ENCODE assay signal across 9 cellular contexts in genomic region chr17:17685775-17686291, GRCh38. TPM values are rescaled to one million over a fixed set of nuclear protein-coding genes. Genes with fewer than 3 reads are reported as not detected.
DNase-seq lines count a peak whose midpoint lies in the region; ATAC-seq and TF ChIP-seq lines count a peak whose summit lies in the region.
"Had no signal": no experiment of that assay in that cellular context is flagged by ENCODE, and none has a peak within 500 bp of the region (broad histone marks: within the 10 kb centered on the region; RNA-seq: fewer than 3 reads in every experiment).

No MANE protein-coding gene starts in this region.

- CTCF ChIA-PET in PC-9 (lab: Charles Lee): no interaction called here

- H3K79me2 ChIP-seq in PC-9 (ENCODE audit: low read depth): peaks cover 89% of the 10 kb centered on the region

- peaks cover 53% of the 10 kb centered on the region for H3F3A ChIP-seq in PC-9 (ENCODE audit: insufficient read depth, low read depth)

- WGBS in ovary, 3 donors: 11 to 13% (median 12%) methylated on average over 14 of the region's 14 CpGs

- no peak for TF ChIP-seq EP300 in ovary (IDR thresholded peaks at IDR 0.05)

- H3K27me3 ChIP-seq in PC-9 (ENCODE audit: insufficient read depth, low read depth): no peaks in the 10 kb centered on the region
- H3K27me3 ChIP-seq in ovary: no peaks in the 10 kb centered on the region
- H3K27me3 ChIP-seq: right lobe of liver had no signal

- H3K9me3 ChIP-seq in PC-9 (ENCODE audit: insufficient read depth, low read depth) (no peaks in the 10 kb centered on the region), ovary (no peaks in the 10 kb centered on the region)
- H3K9me3 ChIP-seq: right lobe of liver had no signal

- BruUV-seq in PC-9 (replicated peaks; lab: Mats Ljungman, UMichigan): no TSS peak

- POLR2A ChIA-PET in PC-9 (lab: Charles Lee; ENCODE audit: unreplicated experiment): interaction anchor here (0.5 kb wide), 1 partner anchor 635 kb away, joined by 4 read pairs; no protein-coding TSS in a partner anchor

- H3K9me2 ChIP-seq in PC-9 (ENCODE audit: insufficient read depth): no peaks in the 10 kb centered on the region

- 0 out of 2 replicates have a peak, but pooled peaks cover 6% of the 10 kb centered on the region for H4K20me1 ChIP-seq in PC-9 (ENCODE audit: insufficient read depth)

- H3K4me3 ChIP-seq in PC-9 (peak overlapping the region; percentile 31; the same call in 1 of the 2 replicates), ovary (no peak overlapping the region)
- H3K4me3 ChIP-seq: right lobe of liver had no signal

- TF ChIP-seq CTCF in PC-9 (conservative IDR thresholded peaks at IDR 0.05): no peak
- TF ChIP-seq CTCF in ovary (IDR thresholded peaks at IDR 0.05): no peak

- no peak overlapping the region for H2AFZ ChIP-seq in PC-9

- ATAC-seq in GM21390 (IDR thresholded peaks at IDR 0.05; ENCODE audit: unreplicated experiment): no peak
- ATAC-seq in HG03097 (IDR thresholded peaks at IDR 0.05; ENCODE audit: low FRiP score, unreplicated experiment): no peak
- ATAC-seq in GM18858 (IDR thresholded peaks at IDR 0.05; ENCODE audit: unreplicated experiment): no peak

- H3K27ac ChIP-seq in PC-9 (peak overlapping the region; percentile 90), epithelial cell of prostate (peak overlapping the region; percentile 94), ovary (peak overlapping the region; percentile 7 to 17)

- no peak for TF ChIP-seq POLR2A in ovary (IDR thresholded peaks at IDR 0.05)

- H3K4me1 ChIP-seq in PC-9 (replicated peaks; ENCODE audit: insufficient read depth): peaks cover 76% of the 10 kb centered on the region
- peaks cover 25% of the 10 kb centered on the region for H3K4me1 ChIP-seq in ovary (ENCODE audit: insufficient read depth)

- 0 out of 2 replicates have a peak, but pooled peaks cover 7% of the 10 kb centered on the region for H3K36me3 ChIP-seq in PC-9 (ENCODE audit: low read depth)
- no peaks in the 10 kb centered on the region for H3K36me3 ChIP-seq in ovary
- H3K36me3 ChIP-seq: right lobe of liver had no signal

- DNase-seq in ELR (ENCODE audit: low read depth) (peak; percentile 94), PC-9 (peak; percentile 94 to 96), epithelial cell of prostate (ENCODE audit: low read depth, low spot score) (peak; percentile 50), ovary (peak in 1 of 5 donors; percentile 65), SKM-1 (lab: John Stamatoyannopoulos, UW; ENCODE audit: unreplicated experiment) (no peak)
- DNase-seq: right lobe of liver had no signal

- intact Hi-C loops in PC-9 (cut with micrococcal nuclease; ENCODE audit: unreplicated experiment) (loop anchor here (1.0 to 5.0 kb wide), 6 partner anchors 9 to 286 kb away; partner anchors contain the start of genes DRC3 and TOM1L2), ovary (cut with DNase I) (loop anchor here in 3 of 4 donors (10.0 kb wide), 4 partner anchors 69 to 349 kb away; partner anchors contain the start of genes ATPAF2 (in 1 of the 3) and GID4 (in 1 of the 3))

- H3K4me2 ChIP-seq in PC-9: peak overlapping the region; percentile 88

RNA-seq across cellular contexts. Expression of gene RAI1, which starts 4.6 kb away (rescaled TPM):
- total RNA-seq in PC-9 (2021) (86.3 and 92.9 TPM in 2 replicates), ovary (10 to 100 TPM; 16.3 to 57.7 (median 37.5) TPM)
- 10 to 100 TPM in 1 of 2 donors, 1 to 10 TPM in 1; 1.5 to 14.5 TPM for polyA plus RNA-seq in ovary

Comparison
In these comparisons a context has a peak if more than half of its experiments do, and no peak if none do; other contexts are left out.
1. H3K27ac ChIP-seq: peak in every context shown above with its lines; median percentile 94 in epithelial cell of prostate; 90 in PC-9; 12 in ovary.